10 cellular contexts compared by ENCODE assay signal in the genomic region with DNA sequence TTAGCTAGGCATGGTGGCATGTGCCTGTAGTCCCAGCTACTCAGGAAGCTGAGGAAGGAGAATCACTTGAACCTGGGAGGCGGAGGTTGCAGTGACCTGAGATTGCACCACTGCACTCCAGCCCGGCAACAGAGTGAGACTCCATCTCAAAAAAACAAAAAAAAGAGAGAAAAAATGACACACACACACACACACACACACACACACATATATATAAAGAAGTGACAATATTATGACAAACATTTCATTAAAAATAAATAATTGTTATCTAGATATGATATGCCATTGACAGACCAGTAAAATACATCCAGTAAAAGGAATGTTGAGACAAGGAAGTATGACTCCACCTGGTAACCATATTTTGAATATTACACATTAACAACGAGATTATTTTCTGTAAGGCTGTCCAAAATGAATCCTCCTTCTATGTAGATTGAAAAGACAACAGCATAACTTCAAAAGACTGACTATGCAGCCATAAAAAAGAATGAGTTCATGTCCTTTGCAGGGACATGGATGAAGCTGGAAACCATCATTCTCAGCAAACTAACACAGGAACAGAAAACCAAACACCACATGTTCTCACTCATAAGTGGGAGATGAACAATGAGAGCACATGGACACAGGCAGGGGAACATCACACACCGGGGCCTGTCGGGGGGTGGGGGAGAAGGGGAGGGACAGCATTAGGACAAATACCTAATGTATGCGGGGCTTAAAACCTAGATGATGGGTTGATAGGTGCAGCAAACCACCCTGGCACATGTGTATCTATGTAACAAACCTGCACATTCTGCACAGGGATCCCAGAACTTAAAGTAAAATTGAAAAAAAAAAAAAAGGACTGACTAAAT. TPM values are rescaled to one million over a fixed set of nuclear protein-coding genes. Genes with fewer than 3 reads are reported as not detected.
DNase-seq lines count a peak whose midpoint lies in the region; ATAC-seq, FAIRE-seq and TF ChIP-seq lines count a peak whose summit lies in the region.
"Not testable (repeated sequence)": the region's sequence is repeated elsewhere in the genome, so short reads cannot be mapped to it uniquely, and the experiment has no call there.
"Had no signal": no experiment of that assay in that cellular context is flagged by ENCODE, and none has a peak within 500 bp of the region (broad histone marks: within the 10 kb centered on the region; RNA-seq: fewer than 3 reads in every experiment).

No MANE protein-coding gene starts in this region.

- H3K4me1 ChIP-seq in A549 = peaks cover 12% of the 10 kb centered on the region; the same call in 1 of the 3 replicates
- H3K4me1 ChIP-seq in GM23248 (ENCODE audit: insufficient read depth); K562 (replicated peaks in 1 of 2; ENCODE audit: control insufficient read depth in 2 of 2, insufficient read depth in 2 of 2, low read length in 2 of 2); neuronal stem cell (ENCODE audit: control insufficient read depth in 2 of 2, insufficient read depth in 1 of 2, low read depth in 1 of 2, low read length in 2 of 2): not testable (repeated sequence)
- peaks cover 34% of the 10 kb centered on the region for H3K4me1 ChIP-seq in PC-3 (ENCODE audit: insufficient read depth, low read length)

- H2AK5ac ChIP-seq in neuronal stem cell (ENCODE audit: low read depth, low read length) = not testable (repeated sequence)

- not testable (repeated sequence) for H2BK12ac ChIP-seq in neuronal stem cell (ENCODE audit: low read length)

- not testable (repeated sequence) for H3F3A ChIP-seq in GM23248 (ENCODE audit: insufficient read depth); PC-3 (ENCODE audit: low read length, unreplicated experiment)

- not testable (repeated sequence) for H3K4me1 Mint-ChIP-seq in activated CD4-positive, alpha-beta memory T cell treated with anti-CD3 and anti-CD28 coated beads, Interleukin-2, amount 10 ng/mL, durations not matched to agents 7 days and 5 days; glutamatergic neuron (ENCODE audit: low read depth, unreplicated experiment)

- not testable (repeated sequence) for DNase-seq in A549 (ENCODE audit: low read depth in 1 of 2, low spot score in 1 of 2); GM23248; activated CD4-positive, alpha-beta memory T cell treated with anti-CD3 and anti-CD28 coated beads, Interleukin-2, amount 10 ng/mL, durations not matched to agents 7 days and 5 days; neuronal stem cell (ENCODE audit: low spot score)
- DNase-seq in NCI-H146 (lab: John Stamatoyannopoulos, UW) (peak; percentile 48), PC-3 (peak; percentile 58), K562 (ENCODE audit: extremely low read depth in 1 of 4, low spot score in 3 of 4) (peak in 1 of 4 experiments; percentile 40), glutamatergic neuron (peak; percentile 29)

- H3K18ac ChIP-seq in neuronal stem cell (ENCODE audit: low read length) = not testable (repeated sequence)

- H2AFZ ChIP-seq in GM23248 (peak overlapping the region; percentile 50; the same call in 1 of the 2 replicates), PC-3 (ENCODE audit: low read length) (peak overlapping the region; percentile 71), K562 (ENCODE audit: low read depth, low read length) (peak overlapping the region; percentile 78), neuronal stem cell (ENCODE audit: low read length) (peak overlapping the region; percentile 35)

- H3K79me2 ChIP-seq in GM23248 (ENCODE audit: insufficient read depth); PC-3 (ENCODE audit: low read length): not testable (repeated sequence)
- peaks cover 52% of the 10 kb centered on the region for H3K79me2 ChIP-seq in K562 (ENCODE audit: control insufficient read depth, insufficient read depth, low read length)

- not testable (repeated sequence) for H3K79me1 ChIP-seq in neuronal stem cell (ENCODE audit: low read depth, low read length)

- H3K4me2 ChIP-seq in A549 = peak overlapping the region; percentile 76
- not testable (repeated sequence) for H3K4me2 ChIP-seq in GM23248 (ENCODE audit: unreplicated experiment); neuronal stem cell (ENCODE audit: insufficient read depth, low read length, poor library complexity, severe bottlenecking)
- H3K4me2 ChIP-seq in PC-3 (ENCODE audit: low read length) = peak overlapping the region; percentile 37
- peak overlapping the region; percentile 59 for H3K4me2 ChIP-seq in K562 (ENCODE audit: insufficient read depth, low read length)

- H3K23ac ChIP-seq in neuronal stem cell (ENCODE audit: low read depth, low read length, poor library complexity) = not testable (repeated sequence)

- peak overlapping the region; percentile 47 to 67; a peak in 5 of 6 replicates for H3K27ac ChIP-seq in A549
- H3K27ac ChIP-seq in GM23248; neuronal stem cell (replicated peaks; ENCODE audit: low read length): not testable (repeated sequence)
- peak overlapping the region; percentile 68 for H3K27ac ChIP-seq in PC-3 (ENCODE audit: low read length)
- peak overlapping the region; percentile 43; the same call in 2 of the 3 replicates for H3K27ac ChIP-seq in K562 (ENCODE audit: extremely low read depth, low read depth, low read length)

- TF ChIP-seq EP300 in A549 (IDR thresholded peaks at IDR 0.05); K562 (IDR thresholded peaks at IDR 0.05; ENCODE audit: low read length): not testable (repeated sequence)

- peak in 1 of 2 experiments; percentile 35; a peak in 3 of 6 replicates for ATAC-seq in A549
- ATAC-seq in PC-3 = peak; percentile 50
- peak; percentile 37 for ATAC-seq in K562

- not testable (repeated sequence) for TF ChIP-seq CTCF in A549 (IDR thresholded peaks at IDR 0.05); PC-3 (conservative IDR thresholded peaks at IDR 0.05; ENCODE audit: low read depth, low read length); K562 (IDR thresholded peaks at IDR 0.05 in 2 of 3, conservative IDR thresholded peaks at IDR 0.05 in 1 of 3; ENCODE audit: insufficient read depth in 2 of 3, low read depth in 1 of 3, low read length in 3 of 3); glutamatergic neuron (IDR thresholded peaks at IDR 0.05; ENCODE audit: partially characterized antibody, unreplicated experiment)

- not testable (repeated sequence) for H3K9ac ChIP-seq in GM23248; neuronal stem cell (ENCODE audit: low read depth, low read length, poor library complexity)
- H3K9ac ChIP-seq in PC-3 (ENCODE audit: low read length) (peak overlapping the region; percentile 7), K562 (ENCODE audit: insufficient read depth in 1 of 2, low read depth in 2 of 2, low read length in 2 of 2) (peak overlapping the region in 1 of 2 experiments; percentile 58; a peak in 2 of 4 replicates)

- H3K9me3 ChIP-seq in A549; GM23248 (ENCODE audit: low read depth); PC-3 (ENCODE audit: low read length); K562 (replicated peaks; ENCODE audit: control insufficient read depth, insufficient read depth, low read depth, low read length); neuronal stem cell (replicated peaks in 1 of 2; ENCODE audit: control insufficient read depth in 2 of 2, insufficient read depth in 1 of 2, low read depth in 1 of 2, low read length in 2 of 2): not testable (repeated sequence)

- intact Hi-C loops in PC-3 (cut with micrococcal nuclease) (loop anchor here (1.0 kb wide), 1 partner anchor 12 kb away; no protein-coding TSS in a partner anchor), K562 (cut with micrococcal nuclease) (loop anchor here (2.0 kb wide), 1 partner anchor 47 kb away; no protein-coding TSS in a partner anchor)

- H3K36me3 ChIP-seq in GM23248 (ENCODE audit: low read depth); PC-3 (ENCODE audit: low read depth, low read length); K562 (ENCODE audit: control insufficient read depth, insufficient read depth, low read length); neuronal stem cell (replicated peaks in 1 of 2; ENCODE audit: control insufficient read depth in 2 of 2, insufficient read depth in 2 of 2, low read length in 2 of 2): not testable (repeated sequence)

- CTCF ChIA-PET in A549 (lab: Yijun Ruan, JAX) = interaction anchor here (0.8 kb wide), 1 partner anchor 19 kb away, joined by 3 read pairs; no protein-coding TSS in a partner anchor
- CTCF ChIA-PET in PC-3 (lab: Charles Lee); K562 (lab: Yijun Ruan, JAX; ENCODE audit: low intra/inter-chr PET ratio): not testable (repeated sequence)
- CTCF ChIA-PET in activated CD4-positive, alpha-beta memory T cell treated with anti-CD3 and anti-CD28 coated beads, Interleukin-2, amount 10 ng/mL, durations not matched to agents 7 days and 5 days (lab: Charles Lee) = interaction anchor here (1.4 to 2.9 kb wide), 2 partner anchors 47 to 48 kb away, joined by 6 to 17 read pairs; no protein-coding TSS in a partner anchor

- not testable (repeated sequence) for H3K27ac Mint-ChIP-seq in activated CD4-positive, alpha-beta memory T cell treated with anti-CD3 and anti-CD28 coated beads, Interleukin-2, amount 10 ng/mL, durations not matched to agents 7 days and 5 days
- H3K27ac Mint-ChIP-seq in glutamatergic neuron (ENCODE audit: unreplicated experiment) = peak overlapping the region; percentile 96

- POLR2A ChIA-PET in A549 (lab: Yijun Ruan, JAX) (interaction anchor here (1.6 kb wide), 1 partner anchor 20 kb away, joined by 4 read pairs; no protein-coding TSS in a partner anchor), PC-3 (lab: Charles Lee; ENCODE audit: unreplicated experiment) (interaction anchor here (0.6 to 1.2 kb wide), 2 partner anchors 16 to 23 kb away, joined by 3 to 13 read pairs; no protein-coding TSS in a partner anchor), K562 (lab: Yijun Ruan, JAX) (interaction anchor here (0.6 to 0.8 kb wide), 2 partner anchors 50 to 1765 kb away, joined by 3 to 4 read pairs; no protein-coding TSS in a partner anchor)
- POLR2A ChIA-PET in activated CD4-positive, alpha-beta memory T cell treated with anti-CD3 and anti-CD28 coated beads, Interleukin-2, amount 10 ng/mL, durations not matched to agents 7 days and 5 days (lab: Charles Lee) = not testable (repeated sequence)

- not testable (repeated sequence) for H4K20me1 ChIP-seq in GM23248 (ENCODE audit: insufficient read depth); PC-3 (ENCODE audit: low read length); K562 (replicated peaks; ENCODE audit: control insufficient read depth, insufficient read depth, low read length)

- TF ChIP-seq RAD21 in A549 (conservative IDR thresholded peaks at IDR 0.05 in 1 of 2, IDR thresholded peaks at IDR 0.05 in 1 of 2); K562 (CRISPR knock-in tag; conservative IDR thresholded peaks at IDR 0.05 in 1 of 2, IDR thresholded peaks at IDR 0.05 in 1 of 2): not testable (repeated sequence)

- not testable (repeated sequence) for H4K91ac ChIP-seq in neuronal stem cell (ENCODE audit: low read depth, low read length, poor library complexity)

- not testable (repeated sequence) for H3K4ac ChIP-seq in neuronal stem cell (ENCODE audit: low read length)

- not testable (repeated sequence) for H3K36me3 Mint-ChIP-seq in activated CD4-positive, alpha-beta memory T cell treated with anti-CD3 and anti-CD28 coated beads, Interleukin-2, amount 10 ng/mL, durations not matched to agents 7 days and 5 days (ENCODE audit: low read depth); glutamatergic neuron (ENCODE audit: unreplicated experiment)

- WGBS in A549 (ENCODE audit: missing lambda C conversion rate) = 37% methylated on average over 6 of the region's 6 CpGs
- WGBS in GM23248 (ENCODE audit: low coverage in 1 of 2, low lambda C conversion rate in 2 of 2, missing lambda C conversion rate in 2 of 2), 2 experiments = 41 to 44% methylated on average over 6 of the region's 6 CpGs
- 18% methylated on average over 4 of the region's 6 CpGs for WGBS in K562 (ENCODE audit: insufficient coverage, low coverage, missing lambda C conversion rate)
- no CpG with 5 or more reads among the region's 6 CpGs for WGBS in neuronal stem cell (ENCODE audit: extremely low coverage in 2 of 2, insufficient read length in 2 of 2, insufficient replicate concordance in 1 of 2), 2 donors

- not testable (repeated sequence) for H2BK15ac ChIP-seq in neuronal stem cell (ENCODE audit: low read length)

- not testable (repeated sequence) for H3K14ac ChIP-seq in neuronal stem cell (ENCODE audit: low read length)

- in situ Hi-C loops in GM23248 (cut with MboI); K562 (cut with MboI): not testable (repeated sequence)

- H3K9me1 ChIP-seq in K562 (ENCODE audit: control insufficient read depth, insufficient read depth, low read length) = not testable (repeated sequence)

- H2BK5ac ChIP-seq in neuronal stem cell (ENCODE audit: low read length) = not testable (repeated sequence)

- TSS peak; percentile 65 for BruUV-seq in PC-3 (replicated peaks; lab: Mats Ljungman, UMichigan)
- not testable (repeated sequence) for BruUV-seq in K562 (replicated peaks; lab: Mats Ljungman, UMichigan)

- H2BK120ac ChIP-seq in neuronal stem cell (ENCODE audit: low read depth, low read length) = not testable (repeated sequence)

- peak overlapping the region; percentile 34 for H3K4me3 Mint-ChIP-seq in activated CD4-positive, alpha-beta memory T cell treated with anti-CD3 and anti-CD28 coated beads, Interleukin-2, amount 10 ng/mL, durations not matched to agents 7 days and 5 days
- peak overlapping the region; percentile 95 for H3K4me3 Mint-ChIP-seq in glutamatergic neuron (ENCODE audit: unreplicated experiment)

- not testable (repeated sequence) for H3K9me2 ChIP-seq in GM23248 (ENCODE audit: insufficient read depth); PC-3 (replicated peaks; ENCODE audit: low read length)

- not testable (repeated sequence) for H4K8ac ChIP-seq in neuronal stem cell (ENCODE audit: low read depth, low read length)

- H3K27me3 ChIP-seq in GM23248 (replicated peaks; ENCODE audit: insufficient read depth); PC-3 (ENCODE audit: low read length); K562 (ENCODE audit: control insufficient read depth in 2 of 2, insufficient read depth in 2 of 2, low read length in 2 of 2); neuronal stem cell (ENCODE audit: control insufficient read depth in 3 of 3, insufficient read depth in 3 of 3, low read depth in 1 of 3, low read length in 3 of 3): not testable (repeated sequence)

- not testable (repeated sequence) for TF ChIP-seq POLR2A in A549 (IDR thresholded peaks at IDR 0.05; ENCODE audit: low read length)
- 0 out of 2 replicates have a peak, but pooled peaks have one; percentile 27 for TF ChIP-seq POLR2A in K562 (conservative IDR thresholded peaks at IDR 0.05)

- H3K4me3 ChIP-seq in A549 (peak overlapping the region; percentile 55), PC-3 (ENCODE audit: low read length) (peak overlapping the region; percentile 13; the same call in 1 of the 2 replicates), K562 (peak overlapping the region; percentile 23)
- H3K4me3 ChIP-seq in GM23248; neuronal stem cell (ENCODE audit: low read length in 2 of 2): not testable (repeated sequence)

- H3K9me3 Mint-ChIP-seq in activated CD4-positive, alpha-beta memory T cell treated with anti-CD3 and anti-CD28 coated beads, Interleukin-2, amount 10 ng/mL, durations not matched to agents 7 days and 5 days; glutamatergic neuron (ENCODE audit: unreplicated experiment): not testable (repeated sequence)

- H3K27me3 Mint-ChIP-seq in activated CD4-positive, alpha-beta memory T cell treated with anti-CD3 and anti-CD28 coated beads, Interleukin-2, amount 10 ng/mL, durations not matched to agents 7 days and 5 days; glutamatergic neuron (ENCODE audit: unreplicated experiment): not testable (repeated sequence)

- not testable (repeated sequence) for FAIRE-seq in A549 (lab: Jason Lieb, UNC); K562 (lab: Jason Lieb, UNC)

RNA-seq across cellular contexts. Expression of gene DNAJC12, which starts 2.2 kb away (rescaled TPM):
- polyA plus RNA-seq in A549 (2011; rRNA removed) (80.0 and 87.9 TPM in 2 replicates), A549 (2017; fragmentation: RNase III; extraction: RNeasy Plus Mini Kit Qiagen cat#74134 plus additional on column Dnase treatment) (13.1 to 19.8 TPM (median 19.1 TPM) in 3 replicates), GM23248 (2016; fragmentation: Nextera tagmentation; extraction: Ambion mirVana) (1.2 and 1.4 TPM in 2 replicates), K562 (2011; rRNA removed) (7.4 and 7.7 TPM in 2 replicates), K562 (2014; fragmentation: Illumina TruSeq; extraction: Trizol) (88.4 and 90.9 TPM in 2 replicates), K562 (2014; fragmentation: Nextera tagmentation; extraction: Ambion mirVana) (10 to 100 TPM; 92.2 to 95.9 TPM), K562 (2014; rRNA removed) (54.4 and 74.3 TPM in 2 replicates)
- 15.4 and 15.5 TPM in 2 replicates for polyA plus RNA-seq in A549 (2012; cell fraction: cytosol; rRNA removed)
- polyA plus RNA-seq in A549 (2012; cell fraction: nucleus; rRNA removed) = 3.5 and 7.5 TPM in 2 replicates
- polyA minus RNA-seq in A549 (2011; rRNA and poly(A)+ RNA removed) = 5.2 and 5.8 TPM in 2 replicates
- total RNA-seq in GM23248 (2014; rRNA removed; shearing (Covaris generic)) = 0.76 and 3.4 TPM in 2 replicates
- total RNA-seq in PC-3 (2014; rRNA removed) (14.2 and 15.5 TPM in 2 replicates), K562 (2014; rRNA removed) (41.6 and 46.5 TPM in 2 replicates), K562 (2014; rRNA removed; fragmentation: Illumina TruSeq; extraction: Trizol) (68.5 and 79.7 TPM in 2 replicates), K562 (2015; rRNA removed; fragmentation: Illumina TruSeq; extraction: Trizol) (32.3 and 34.4 TPM in 2 replicates), K562 (2021) (37.0 and 42.4 TPM in 2 replicates), glutamatergic neuron (ENCODE audit: unreplicated experiment) (54.7 TPM)
- total RNA-seq in activated CD4-positive, alpha-beta memory T cell treated with anti-CD3 and anti-CD28 coated beads, Interleukin-2, amount 10 ng/mL, durations not matched to agents 7 days and 5 days = 1 to 10 TPM; 4.1 to 6.1 TPM
- total RNA-seq in K562 (2011; cell fraction: chromatin; rRNA removed; ENCODE audit: low replicate concordance) = 1.6 and 6.8 TPM in 2 replicates
- 1.7 and 2.5 TPM in 2 replicates for total RNA-seq in K562 (2011; cell fraction: nucleolus; rRNA removed)
- 2.4 and 4.7 TPM in 2 replicates for total RNA-seq in K562 (2011; cell fraction: nucleoplasm; rRNA removed)
- 1.1 and 3.8 TPM in 2 replicates for polyA plus RNA-seq in K562 (2011; cell fraction: cytosol; rRNA removed)
- 0.51 and 1.2 TPM in 2 replicates for polyA plus RNA-seq in K562 (2011; cell fraction: nucleus; rRNA removed)
- 30.3 and 94.1 TPM in 2 replicates for polyA plus RNA-seq in K562 (2012)
- polyA minus RNA-seq in K562 (2011; rRNA and poly(A)+ RNA removed) = 1.9 and 3.2 TPM in 2 replicates
- polyA minus RNA-seq in K562 (2011; cell fraction: cytosol; rRNA and poly(A)+ RNA removed) = 1.7 and 2.1 TPM in 2 replicates
- 0.40 and 1.1 TPM in 2 replicates for polyA minus RNA-seq in K562 (2011; cell fraction: nucleus; rRNA and poly(A)+ RNA removed)
- polyA plus RNA-seq in neuronal stem cell (2013, experiment 1 of 2) = 6.3 TPM
- 6.0 TPM for polyA plus RNA-seq in neuronal stem cell (2013, experiment 2 of 2)
- total RNA-seq: mononuclear cell, natural killer cell had no signal

RNA-seq across cellular contexts. Expression of gene SIRT1, which starts 48.7 kb away (rescaled TPM):
- polyA plus RNA-seq in A549 (2011; rRNA removed) (30.5 and 34.8 TPM in 2 replicates), A549 (2017; fragmentation: RNase III; extraction: RNeasy Plus Mini Kit Qiagen cat#74134 plus additional on column Dnase treatment) (16.1 to 16.8 TPM (median 16.2 TPM) in 3 replicates), GM23248 (2016; fragmentation: Nextera tagmentation; extraction: Ambion mirVana) (9.4 and 10.1 TPM in 2 replicates), K562 (2011; rRNA removed) (13.5 and 17.2 TPM in 2 replicates), K562 (2014; fragmentation: Illumina TruSeq; extraction: Trizol) (22.3 and 25.8 TPM in 2 replicates), K562 (2014; fragmentation: Nextera tagmentation; extraction: Ambion mirVana) (1 to 10 TPM; 7.8 to 8.8 TPM), K562 (2014; rRNA removed) (18.2 and 19.1 TPM in 2 replicates)
- 9.5 and 10.6 TPM in 2 replicates for polyA plus RNA-seq in A549 (2012; cell fraction: cytosol; rRNA removed)
- polyA plus RNA-seq in A549 (2012; cell fraction: nucleus; rRNA removed) = 6.0 and 10.2 TPM in 2 replicates
- 6.3 and 8.2 TPM in 2 replicates for polyA minus RNA-seq in A549 (2011; rRNA and poly(A)+ RNA removed)
- total RNA-seq in GM23248 (2014; rRNA removed; shearing (Covaris generic)) = 14.6 and 15.7 TPM in 2 replicates
- total RNA-seq in PC-3 (2014; rRNA removed) (20.4 and 20.8 TPM in 2 replicates), K562 (2014; rRNA removed) (13.2 and 13.6 TPM in 2 replicates), K562 (2014; rRNA removed; fragmentation: Illumina TruSeq; extraction: Trizol) (21.6 and 23.2 TPM in 2 replicates), K562 (2015; rRNA removed; fragmentation: Illumina TruSeq; extraction: Trizol) (18.6 and 19.9 TPM in 2 replicates), K562 (2021) (20.9 and 25.8 TPM in 2 replicates), glutamatergic neuron (ENCODE audit: unreplicated experiment) (33.5 TPM)
- 10 to 100 TPM; 25.8 to 28.5 TPM for total RNA-seq in activated CD4-positive, alpha-beta memory T cell treated with anti-CD3 and anti-CD28 coated beads, Interleukin-2, amount 10 ng/mL, durations not matched to agents 7 days and 5 days
- 9.5 and 26.7 TPM in 2 replicates for total RNA-seq in K562 (2011; cell fraction: chromatin; rRNA removed; ENCODE audit: low replicate concordance)
- 5.5 and 7.5 TPM in 2 replicates for total RNA-seq in K562 (2011; cell fraction: nucleolus; rRNA removed)
- total RNA-seq in K562 (2011; cell fraction: nucleoplasm; rRNA removed) = 10.4 and 18.1 TPM in 2 replicates
- 2.7 and 6.2 TPM in 2 replicates for polyA plus RNA-seq in K562 (2011; cell fraction: cytosol; rRNA removed)
- 4.8 and 5.7 TPM in 2 replicates for polyA plus RNA-seq in K562 (2011; cell fraction: nucleus; rRNA removed)
- 14.0 and 15.7 TPM in 2 replicates for polyA plus RNA-seq in K562 (2012)
- 14.2 and 15.7 TPM in 2 replicates for polyA minus RNA-seq in K562 (2011; rRNA and poly(A)+ RNA removed)
- 6.1 and 7.1 TPM in 2 replicates for polyA minus RNA-seq in K562 (2011; cell fraction: cytosol; rRNA and poly(A)+ RNA removed)
- polyA minus RNA-seq in K562 (2011; cell fraction: nucleus; rRNA and poly(A)+ RNA removed) = 3.9 and 7.0 TPM in 2 replicates
- polyA plus RNA-seq in neuronal stem cell (2013, experiment 1 of 2) = 18.3 TPM
- 18.4 TPM for polyA plus RNA-seq in neuronal stem cell (2013, experiment 2 of 2)
